ENCODE assay signal across 1 cellular context in the genomic region with DNA sequence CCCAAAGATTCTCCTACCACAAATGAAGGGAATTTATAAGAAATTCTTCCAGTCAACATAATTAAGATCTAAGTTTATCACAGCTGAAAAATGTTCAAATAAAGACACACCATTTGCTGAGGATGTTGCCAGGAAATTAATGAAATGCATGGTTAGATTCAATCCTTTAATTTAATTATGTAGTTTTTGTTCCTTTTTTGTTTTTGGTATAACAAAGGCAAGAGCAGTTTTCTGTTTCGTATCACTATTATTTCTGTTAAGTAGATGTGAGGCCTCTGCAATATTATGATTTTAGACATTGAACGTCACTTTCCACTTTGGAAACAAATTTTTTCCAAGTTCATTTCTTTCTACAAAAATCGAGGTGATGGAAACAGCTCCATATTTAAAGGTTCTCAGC.
TF ChIP-seq lines count a peak whose summit lies in the region.

No MANE protein-coding gene starts in this region.

TF ChIP-seq in GM12878, 131 proteins besides CTCF, POLR2A, EP300 and RAD21 (continued from another document):
- TF ChIP-seq, protein P1, sequence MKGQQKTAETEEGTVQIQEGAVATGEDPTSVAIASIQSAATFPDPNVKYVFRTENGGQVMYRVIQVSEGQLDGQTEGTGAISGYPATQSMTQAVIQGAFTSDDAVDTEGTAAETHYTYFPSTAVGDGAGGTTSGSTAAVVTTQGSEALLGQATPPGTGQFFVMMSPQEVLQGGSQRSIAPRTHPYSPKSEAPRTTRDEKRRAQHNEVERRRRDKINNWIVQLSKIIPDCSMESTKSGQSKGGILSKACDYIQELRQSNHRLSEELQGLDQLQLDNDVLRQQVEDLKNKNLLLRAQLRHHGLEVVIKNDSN (IDR thresholded peaks at IDR 0.05; ENCODE audit: borderline replicate concordance, extremely low read length, insufficient read depth, low read depth, low read length): no peak
- TF ChIP-seq KDM1A (IDR thresholded peaks at IDR 0.05; ENCODE audit: borderline replicate concordance) (no peak), MYB (IDR thresholded peaks at IDR 0.05; ENCODE audit: borderline replicate concordance, low read depth, low read length) (no peak), GATAD2B (conservative IDR thresholded peaks at IDR 0.05; ENCODE audit: low read depth) (no peak), MEF2B (IDR thresholded peaks at IDR 0.05; ENCODE audit: partially characterized antibody, poor library complexity, severe bottlenecking) (no peak), PAX5 (IDR thresholded peaks at IDR 0.05; ENCODE audit: borderline replicate concordance, low read depth, low read length) (no peak), JUND (IDR thresholded peaks at IDR 0.05; ENCODE audit: low read depth, low read length) (no peak), MYC (IDR thresholded peaks at IDR 0.05; ENCODE audit: insufficient read depth, insufficient read length, insufficient replicate concordance, low read length, severe bottlenecking) (no peak)
- TF ChIP-seq, protein P2, sequence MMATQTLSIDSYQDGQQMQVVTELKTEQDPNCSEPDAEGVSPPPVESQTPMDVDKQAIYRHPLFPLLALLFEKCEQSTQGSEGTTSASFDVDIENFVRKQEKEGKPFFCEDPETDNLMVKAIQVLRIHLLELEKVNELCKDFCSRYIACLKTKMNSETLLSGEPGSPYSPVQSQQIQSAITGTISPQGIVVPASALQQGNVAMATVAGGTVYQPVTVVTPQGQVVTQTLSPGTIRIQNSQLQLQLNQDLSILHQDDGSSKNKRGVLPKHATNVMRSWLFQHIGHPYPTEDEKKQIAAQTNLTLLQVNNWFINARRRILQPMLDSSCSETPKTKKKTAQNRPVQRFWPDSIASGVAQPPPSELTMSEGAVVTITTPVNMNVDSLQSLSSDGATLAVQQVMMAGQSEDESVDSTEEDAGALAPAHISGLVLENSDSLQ (IDR thresholded peaks at IDR 0.05): no peak
- TF ChIP-seq, protein P3, sequence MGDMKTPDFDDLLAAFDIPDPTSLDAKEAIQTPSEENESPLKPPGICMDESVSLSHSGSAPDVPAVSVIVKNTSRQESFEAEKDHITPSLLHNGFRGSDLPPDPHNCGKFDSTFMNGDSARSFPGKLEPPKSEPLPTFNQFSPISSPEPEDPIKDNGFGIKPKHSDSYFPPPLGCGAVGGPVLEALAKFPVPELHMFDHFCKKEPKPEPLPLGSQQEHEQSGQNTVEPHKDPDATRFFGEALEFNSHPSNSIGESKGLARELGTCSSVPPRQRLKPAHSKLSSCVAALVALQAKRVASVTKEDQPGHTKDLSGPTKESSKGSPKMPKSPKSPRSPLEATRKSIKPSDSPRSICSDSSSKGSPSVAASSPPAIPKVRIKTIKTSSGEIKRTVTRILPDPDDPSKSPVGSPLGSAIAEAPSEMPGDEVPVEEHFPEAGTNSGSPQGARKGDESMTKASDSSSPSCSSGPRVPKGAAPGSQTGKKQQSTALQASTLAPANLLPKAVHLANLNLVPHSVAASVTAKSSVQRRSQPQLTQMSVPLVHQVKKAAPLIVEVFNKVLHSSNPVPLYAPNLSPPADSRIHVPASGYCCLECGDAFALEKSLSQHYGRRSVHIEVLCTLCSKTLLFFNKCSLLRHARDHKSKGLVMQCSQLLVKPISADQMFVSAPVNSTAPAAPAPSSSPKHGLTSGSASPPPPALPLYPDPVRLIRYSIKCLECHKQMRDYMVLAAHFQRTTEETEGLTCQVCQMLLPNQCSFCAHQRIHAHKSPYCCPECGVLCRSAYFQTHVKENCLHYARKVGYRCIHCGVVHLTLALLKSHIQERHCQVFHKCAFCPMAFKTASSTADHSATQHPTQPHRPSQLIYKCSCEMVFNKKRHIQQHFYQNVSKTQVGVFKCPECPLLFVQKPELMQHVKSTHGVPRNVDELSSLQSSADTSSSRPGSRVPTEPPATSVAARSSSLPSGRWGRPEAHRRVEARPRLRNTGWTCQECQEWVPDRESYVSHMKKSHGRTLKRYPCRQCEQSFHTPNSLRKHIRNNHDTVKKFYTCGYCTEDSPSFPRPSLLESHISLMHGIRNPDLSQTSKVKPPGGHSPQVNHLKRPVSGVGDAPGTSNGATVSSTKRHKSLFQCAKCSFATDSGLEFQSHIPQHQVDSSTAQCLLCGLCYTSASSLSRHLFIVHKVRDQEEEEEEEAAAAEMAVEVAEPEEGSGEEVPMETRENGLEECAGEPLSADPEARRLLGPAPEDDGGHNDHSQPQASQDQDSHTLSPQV (IDR thresholded peaks at IDR 0.05): no peak
- TF ChIP-seq, protein P4, sequence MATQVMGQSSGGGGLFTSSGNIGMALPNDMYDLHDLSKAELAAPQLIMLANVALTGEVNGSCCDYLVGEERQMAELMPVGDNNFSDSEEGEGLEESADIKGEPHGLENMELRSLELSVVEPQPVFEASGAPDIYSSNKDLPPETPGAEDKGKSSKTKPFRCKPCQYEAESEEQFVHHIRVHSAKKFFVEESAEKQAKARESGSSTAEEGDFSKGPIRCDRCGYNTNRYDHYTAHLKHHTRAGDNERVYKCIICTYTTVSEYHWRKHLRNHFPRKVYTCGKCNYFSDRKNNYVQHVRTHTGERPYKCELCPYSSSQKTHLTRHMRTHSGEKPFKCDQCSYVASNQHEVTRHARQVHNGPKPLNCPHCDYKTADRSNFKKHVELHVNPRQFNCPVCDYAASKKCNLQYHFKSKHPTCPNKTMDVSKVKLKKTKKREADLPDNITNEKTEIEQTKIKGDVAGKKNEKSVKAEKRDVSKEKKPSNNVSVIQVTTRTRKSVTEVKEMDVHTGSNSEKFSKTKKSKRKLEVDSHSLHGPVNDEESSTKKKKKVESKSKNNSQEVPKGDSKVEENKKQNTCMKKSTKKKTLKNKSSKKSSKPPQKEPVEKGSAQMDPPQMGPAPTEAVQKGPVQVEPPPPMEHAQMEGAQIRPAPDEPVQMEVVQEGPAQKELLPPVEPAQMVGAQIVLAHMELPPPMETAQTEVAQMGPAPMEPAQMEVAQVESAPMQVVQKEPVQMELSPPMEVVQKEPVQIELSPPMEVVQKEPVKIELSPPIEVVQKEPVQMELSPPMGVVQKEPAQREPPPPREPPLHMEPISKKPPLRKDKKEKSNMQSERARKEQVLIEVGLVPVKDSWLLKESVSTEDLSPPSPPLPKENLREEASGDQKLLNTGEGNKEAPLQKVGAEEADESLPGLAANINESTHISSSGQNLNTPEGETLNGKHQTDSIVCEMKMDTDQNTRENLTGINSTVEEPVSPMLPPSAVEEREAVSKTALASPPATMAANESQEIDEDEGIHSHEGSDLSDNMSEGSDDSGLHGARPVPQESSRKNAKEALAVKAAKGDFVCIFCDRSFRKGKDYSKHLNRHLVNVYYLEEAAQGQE (IDR thresholded peaks at IDR 0.05; ENCODE audit: low read depth, low read length): no peak
TF ChIP-seq in GM12878: peak in this region for 5.
